Comparison of ENCODE assay signal across 24 cellular contexts in genomic region chrX:103012945-103013344, GRCh38. TPM values are rescaled to one million over a fixed set of nuclear protein-coding genes. Genes with fewer than 3 reads are reported as not detected.
"Had no signal": no experiment of that assay in that cellular context is flagged by ENCODE, and none has a peak within 500 bp of the region (broad histone marks: within the 10 kb centered on the region; RNA-seq: fewer than 3 reads in every experiment).

No MANE protein-coding gene starts in this region.

- DNase-seq: dermis blood vessel endothelial cell; effector memory CD4-positive, alpha-beta T cell; foreskin melanocyte; glutamatergic neuron; heart right ventricle; hippocampal formation; kidney glomerular epithelial cell; left ventricle myocardium superior; lower lobe of right lung; naive B cell; pancreas; right lobe of liver; small intestine; stimulated activated CD4-positive, alpha-beta T cell treated with anti-CD3 and anti-CD28 coated beads, Interleukin-15, amount 100 ng/mL, for 24 hours; stimulated activated CD4-positive, alpha-beta T cell treated with anti-CD3 and anti-CD28 coated beads, Interleukin-2, amount 100 ng/mL, for 48 hours; stimulated activated naive B cell treated with anti-CD40 and anti-IgM and Interleukin-4, amounts not matched to agents 10 μg/mL and 1 μg/mL and 100 μg/mL, for 72 hours; transverse colon; upper lobe of right lung; uterus had no signal

- H3K27me3 ChIP-seq: esophagus muscularis mucosa, neutrophil, right lobe of liver, transverse colon, upper lobe of right lung had no signal

- H3K27ac ChIP-seq: coronary artery, esophagus muscularis mucosa, heart right ventricle, lower lobe of right lung, pancreas, right lobe of liver, thoracic aorta, transverse colon, upper lobe of right lung, uterus had no signal

- ATAC-seq: heart right ventricle; left ventricle myocardium superior; lower lobe of right lung; natural killer cell treated with Interleukin-12 subunit alpha and Interleukin-12 subunit beta and Interleukin-15 and Interleukin-18, amount 100 ng/mL, for 72 hours; pancreas; right lobe of liver; stimulated activated naive B cell treated with anti-CD40 and anti-IgM and Interleukin-4, amounts not matched to agents 10 μg/mL and 1 μg/mL and 100 μg/mL, for 72 hours; upper lobe of right lung had no signal

- H3K4me3 ChIP-seq: coronary artery, esophagus muscularis mucosa, heart right ventricle, lower lobe of right lung, pancreas, right lobe of liver, thoracic aorta, transverse colon, upper lobe of right lung, uterus had no signal

- H3K9me3 ChIP-seq: esophagus muscularis mucosa, heart right ventricle, lower lobe of right lung, neutrophil, pancreas, right lobe of liver, thoracic aorta, transverse colon, upper lobe of right lung, uterus had no signal

- H3K36me3 ChIP-seq: esophagus muscularis mucosa, heart right ventricle, lower lobe of right lung, neutrophil, pancreas, right lobe of liver, thoracic aorta, transverse colon, upper lobe of right lung, uterus had no signal

- H3K4me1 ChIP-seq: esophagus muscularis mucosa, heart right ventricle, lower lobe of right lung, pancreas, right lobe of liver, transverse colon, upper lobe of right lung, uterus had no signal

RNA-seq across cellular contexts. Expression of gene BEX1, which starts 51.0 kb away (rescaled TPM):
- total RNA-seq: dermis blood vessel endothelial cell; natural killer cell treated with Interleukin-12 subunit alpha and Interleukin-12 subunit beta and Interleukin-15 and Interleukin-18, amount 100 ng/mL, for 72 hours had no signal
